ENCODE assay signal across 1 cellular context in the genomic region with DNA sequence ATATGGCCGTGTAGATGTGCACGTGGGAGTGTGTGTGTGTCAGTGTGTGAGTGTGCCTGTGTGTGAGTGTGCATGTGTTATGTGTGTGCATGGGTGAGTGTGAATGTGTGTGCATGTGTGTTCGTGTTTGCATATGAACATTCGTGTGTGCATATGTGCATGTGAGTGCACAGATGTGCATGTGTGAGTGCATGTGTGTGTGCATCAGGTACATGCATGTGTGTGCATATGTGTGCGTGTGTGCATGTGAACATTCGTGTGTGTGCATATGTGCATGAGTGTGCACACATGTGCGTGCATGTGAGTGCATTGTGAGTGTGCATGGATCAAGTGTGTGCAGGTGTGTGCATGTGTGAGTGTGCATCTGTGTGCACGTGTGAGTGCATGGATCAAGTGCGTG.
A peak's percentile ranks its signal among the peaks of the same experiment; 100 is the strongest.
TF ChIP-seq lines count a peak whose summit lies in the region.

No MANE protein-coding gene starts in this region.

TF ChIP-seq in HEK293, 187 proteins besides CTCF, POLR2A, EP300 and RAD21 (continued from another document):
- TF ChIP-seq, protein P1, sequence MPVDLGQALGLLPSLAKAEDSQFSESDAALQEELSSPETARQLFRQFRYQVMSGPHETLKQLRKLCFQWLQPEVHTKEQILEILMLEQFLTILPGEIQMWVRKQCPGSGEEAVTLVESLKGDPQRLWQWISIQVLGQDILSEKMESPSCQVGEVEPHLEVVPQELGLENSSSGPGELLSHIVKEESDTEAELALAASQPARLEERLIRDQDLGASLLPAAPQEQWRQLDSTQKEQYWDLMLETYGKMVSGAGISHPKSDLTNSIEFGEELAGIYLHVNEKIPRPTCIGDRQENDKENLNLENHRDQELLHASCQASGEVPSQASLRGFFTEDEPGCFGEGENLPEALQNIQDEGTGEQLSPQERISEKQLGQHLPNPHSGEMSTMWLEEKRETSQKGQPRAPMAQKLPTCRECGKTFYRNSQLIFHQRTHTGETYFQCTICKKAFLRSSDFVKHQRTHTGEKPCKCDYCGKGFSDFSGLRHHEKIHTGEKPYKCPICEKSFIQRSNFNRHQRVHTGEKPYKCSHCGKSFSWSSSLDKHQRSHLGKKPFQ (tag by site-specific recombination; IDR thresholded peaks at IDR 0.05), result peak; percentile 87
- TF ChIP-seq SALL2 (tag by site-specific recombination; IDR thresholded peaks at IDR 0.05; ENCODE audit: borderline replicate concordance) (no peak), ZNF621 (tag by site-specific recombination; IDR thresholded peaks at IDR 0.05) (peak; percentile 83), ZNF140 (tag by site-specific recombination; IDR thresholded peaks at IDR 0.05) (no peak), ZNF23 (tag by site-specific recombination; IDR thresholded peaks at IDR 0.05; ENCODE audit: borderline replicate concordance) (no peak), ZNF585B (tag by site-specific recombination; IDR thresholded peaks at IDR 0.05) (no peak), GFI1B (tag by site-specific recombination; IDR thresholded peaks at IDR 0.05) (no peak), ZNF664 (tag by site-specific recombination; IDR thresholded peaks at IDR 0.05) (no peak), ZFP41 (tag by site-specific recombination; IDR thresholded peaks at IDR 0.05; ENCODE audit: borderline replicate concordance) (no peak)
- TF ChIP-seq, protein P2, sequence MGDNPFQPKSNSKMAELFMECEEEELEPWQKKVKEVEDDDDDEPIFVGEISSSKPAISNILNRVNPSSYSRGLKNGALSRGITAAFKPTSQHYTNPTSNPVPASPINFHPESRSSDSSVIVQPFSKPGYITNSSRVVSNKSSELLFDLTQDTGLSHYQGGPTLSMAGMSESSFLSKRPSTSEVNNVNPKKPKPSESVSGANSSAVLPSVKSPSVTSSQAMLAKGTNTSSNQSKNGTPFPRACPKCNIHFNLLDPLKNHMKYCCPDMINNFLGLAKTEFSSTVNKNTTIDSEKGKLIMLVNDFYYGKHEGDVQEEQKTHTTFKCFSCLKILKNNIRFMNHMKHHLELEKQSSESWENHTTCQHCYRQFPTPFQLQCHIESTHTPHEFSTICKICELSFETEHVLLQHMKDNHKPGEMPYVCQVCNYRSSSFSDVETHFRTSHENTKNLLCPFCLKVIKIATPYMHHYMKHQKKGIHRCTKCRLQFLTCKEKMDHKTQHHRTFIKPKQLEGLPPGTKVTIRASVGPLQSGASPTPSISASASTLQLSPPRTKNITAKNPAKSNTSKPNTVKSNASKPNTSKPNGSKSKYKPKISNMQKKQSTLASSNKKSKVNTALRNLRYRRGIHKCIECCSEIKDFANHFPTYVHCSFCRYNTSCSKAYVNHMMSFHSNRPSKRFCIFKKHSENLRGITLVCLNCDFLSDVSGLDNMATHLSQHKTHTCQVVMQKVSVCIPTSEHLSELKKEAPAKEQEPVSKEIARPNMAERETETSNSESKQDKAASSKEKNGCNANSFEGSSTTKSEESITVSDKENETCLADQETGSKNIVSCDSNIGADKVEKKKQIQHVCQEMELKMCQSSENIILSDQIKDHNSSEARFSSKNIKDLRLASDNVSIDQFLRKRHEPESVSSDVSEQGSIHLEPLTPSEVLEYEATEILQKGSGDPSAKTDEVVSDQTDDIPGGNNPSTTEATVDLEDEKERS (tag by site-specific recombination; IDR thresholded peaks at IDR 0.05), result no peak
- TF ChIP-seq, protein P3, sequence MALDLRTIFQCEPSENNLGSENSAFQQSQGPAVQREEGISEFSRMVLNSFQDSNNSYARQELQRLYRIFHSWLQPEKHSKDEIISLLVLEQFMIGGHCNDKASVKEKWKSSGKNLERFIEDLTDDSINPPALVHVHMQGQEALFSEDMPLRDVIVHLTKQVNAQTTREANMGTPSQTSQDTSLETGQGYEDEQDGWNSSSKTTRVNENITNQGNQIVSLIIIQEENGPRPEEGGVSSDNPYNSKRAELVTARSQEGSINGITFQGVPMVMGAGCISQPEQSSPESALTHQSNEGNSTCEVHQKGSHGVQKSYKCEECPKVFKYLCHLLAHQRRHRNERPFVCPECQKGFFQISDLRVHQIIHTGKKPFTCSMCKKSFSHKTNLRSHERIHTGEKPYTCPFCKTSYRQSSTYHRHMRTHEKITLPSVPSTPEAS (tag by site-specific recombination; IDR thresholded peaks at IDR 0.05), result peak; percentile 98
- TF ChIP-seq, protein P4, sequence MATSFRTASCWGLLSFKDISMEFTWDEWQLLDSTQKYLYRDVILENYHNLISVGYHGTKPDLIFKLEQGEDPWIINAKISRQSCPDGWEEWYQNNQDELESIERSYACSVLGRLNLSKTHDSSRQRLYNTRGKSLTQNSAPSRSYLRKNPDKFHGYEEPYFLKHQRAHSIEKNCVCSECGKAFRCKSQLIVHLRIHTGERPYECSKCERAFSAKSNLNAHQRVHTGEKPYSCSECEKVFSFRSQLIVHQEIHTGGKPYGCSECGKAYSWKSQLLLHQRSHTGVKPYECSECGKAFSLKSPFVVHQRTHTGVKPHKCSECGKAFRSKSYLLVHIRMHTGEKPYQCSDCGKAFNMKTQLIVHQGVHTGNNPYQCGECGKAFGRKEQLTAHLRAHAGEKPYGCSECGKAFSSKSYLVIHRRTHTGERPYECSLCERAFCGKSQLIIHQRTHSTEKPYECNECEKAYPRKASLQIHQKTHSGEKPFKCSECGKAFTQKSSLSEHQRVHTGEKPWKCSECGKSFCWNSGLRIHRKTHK (tag by site-specific recombination; IDR thresholded peaks at IDR 0.05), result no peak
